30 cellular contexts compared by ENCODE assay signal in genomic region chr10:9015005-9015404, GRCh38.
DNase-seq lines count a peak whose midpoint lies in the region; ATAC-seq and TF ChIP-seq lines count a peak whose summit lies in the region.
"Had no signal": no experiment of that assay in that cellular context is flagged by ENCODE, and none has a peak within 500 bp of the region (broad histone marks: within the 10 kb centered on the region; RNA-seq: fewer than 3 reads in every experiment).

No MANE protein-coding gene starts in this region.

- TF ChIP-seq CTCF in fibroblast of mammary gland (conservative IDR thresholded peaks at IDR 0.05; ENCODE audit: control insufficient read depth, insufficient read depth, low read depth, low read length) (no peak), GM13977 (IDR thresholded peaks at IDR 0.05; ENCODE audit: extremely low read depth, insufficient read depth, missing control alignments) (no peak)

- in situ Hi-C loops in GM13977 (cut with MboI; ENCODE audit: low pct_unique_long_range_greater_than_20kb, low sequenced_read_pairs, unreplicated experiment) = no loop called here

- H3K4me3 ChIP-seq in CD4-positive, CD25-positive, alpha-beta regulatory T cell (ENCODE audit: low read depth, low read length) = peak overlapping the region; percentile 61
- H3K4me3 ChIP-seq in CD8-positive, alpha-beta memory T cell (ENCODE audit: low read length) = no peak overlapping the region
- no peak overlapping the region for H3K4me3 ChIP-seq in fibroblast of mammary gland (ENCODE audit: control insufficient read depth, low read depth, low read length)
- H3K4me3 ChIP-seq in H7 (ENCODE audit: insufficient read depth, low read depth, low read length) = no peak overlapping the region
- H3K4me3 ChIP-seq: BLaER1, coronary artery, GM23248, thyroid gland had no signal

- H3K36me3 ChIP-seq in CD4-positive, CD25-positive, alpha-beta regulatory T cell (ENCODE audit: control insufficient read depth, insufficient read depth, low read length) = no peaks in the 10 kb centered on the region
- no peaks in the 10 kb centered on the region for H3K36me3 ChIP-seq in CD8-positive, alpha-beta memory T cell (ENCODE audit: insufficient read depth, low read length)
- H3K36me3 ChIP-seq in H7 (replicated peaks; ENCODE audit: control insufficient read depth, insufficient read depth, low read length) = no peaks in the 10 kb centered on the region
- H3K36me3 ChIP-seq: BLaER1, thyroid gland had no signal

- peak overlapping the region; percentile 61 for H3K27ac ChIP-seq in CD4-positive, CD25-positive, alpha-beta regulatory T cell (ENCODE audit: insufficient read depth, low read length, poor library complexity, severe bottlenecking)
- H3K27ac ChIP-seq in CD8-positive, alpha-beta memory T cell (ENCODE audit: low read depth, low read length) = peak overlapping the region; percentile 1
- H3K27ac ChIP-seq: BLaER1, coronary artery, GM23248, thyroid gland had no signal

- no peaks in the 10 kb centered on the region for H3K27me3 ChIP-seq in CD4-positive, CD25-positive, alpha-beta regulatory T cell (ENCODE audit: control insufficient read depth, insufficient read depth, low read length)
- H3K27me3 ChIP-seq in CD8-positive, alpha-beta memory T cell (ENCODE audit: insufficient read depth, low read length, poor library complexity, severe bottlenecking) = no peaks in the 10 kb centered on the region
- H3K27me3 ChIP-seq in H7 (ENCODE audit: control insufficient read depth, insufficient read depth, low read length) = no peaks in the 10 kb centered on the region
- H3K27me3 ChIP-seq: BLaER1, thyroid gland had no signal

- no peak for DNase-seq in CD4-positive, CD25-positive, alpha-beta regulatory T cell
- DNase-seq in CD8-positive, alpha-beta memory T cell = no peak
- DNase-seq in activated T-helper 2 cell treated with anti-CD3 and anti-CD28 coated beads, Interferon-gamma antibody, Interleukin-2, Interleukin-4, amounts not matched to agents 10 μg/mL and 5 μg/mL and 100 μg/mL, durations not matched to agents 14 hours and 24 hours and 36 hours (ENCODE audit: low spot score) = no peak
- peak; percentile 37 for DNase-seq in fibroblast of mammary gland (ENCODE audit: low read depth)
- no peak for DNase-seq in H7
- DNase-seq in NCI-H2196 (lab: John Stamatoyannopoulos, UW; ENCODE audit: unreplicated experiment) = no peak
- DNase-seq in GM13977 (ENCODE audit: low spot score) = no peak
- DNase-seq: activated CD4-positive, alpha-beta T cell treated with anti-CD3 and anti-CD28 coated beads for 1 hour; activated naive CD4-positive, alpha-beta T cell treated with anti-CD3 and anti-CD28 coated beads, Interleukin-2, amount 50 U/mL, for 16 hours; aorta; caudate nucleus; DMS79 treated with DMSO at 0.1 percent for 48 hours; effector CD8-positive, alpha-beta T cell; GF-D8; GM23248; head of caudate nucleus; HFFc6; Kasumi-1; MV-4-11; naive thymus-derived CD8-positive, alpha-beta T cell; NCI-H1436; NCI-H2081 treated with DMSO at 0.1 percent for 48 hours; NCI-H226; right cardiac atrium; stimulated activated CD4-positive, alpha-beta T cell treated with anti-CD3 and anti-CD28 coated beads, Interleukin-2, amount 100 ng/mL, for 24 hours; thyroid gland had no signal

- ATAC-seq in CD4-positive, CD25-positive, alpha-beta regulatory T cell (ENCODE audit: low read depth in 2 of 2) = no peak
- ATAC-seq: naive thymus-derived CD8-positive, alpha-beta T cell; right cardiac atrium; Right ventricle myocardium inferior; SK-N-SH treated with all-trans-retinoic acid at 6 μM for 48 hours had no signal

- no peaks in the 10 kb centered on the region for H3K36me3 Mint-ChIP-seq in CD4-positive, CD25-positive, alpha-beta regulatory T cell
- peaks cover 0 to 2% (median 0%) of the 10 kb centered on the region in 3 donors for H3K36me3 Mint-ChIP-seq in CD8-positive, alpha-beta memory T cell
- peaks cover 49% of the 10 kb centered on the region for H3K36me3 Mint-ChIP-seq in activated T-helper 2 cell treated with anti-CD3 and anti-CD28 coated beads, Interferon-gamma antibody, Interleukin-2, Interleukin-4, amounts not matched to agents 10 μg/mL and 5 μg/mL and 100 μg/mL, durations not matched to agents 14 hours and 24 hours and 36 hours (ENCODE audit: low read depth)
- H3K36me3 Mint-ChIP-seq: naive thymus-derived CD8-positive, alpha-beta T cell had no signal

- peaks cover 10 to 26% (median 16%) of the 10 kb centered on the region in 4 donors for H3K4me1 Mint-ChIP-seq in CD4-positive, CD25-positive, alpha-beta regulatory T cell
- H3K4me1 Mint-ChIP-seq in CD8-positive, alpha-beta memory T cell = peaks cover 4 to 21% (median 4%) of the 10 kb centered on the region in 3 donors
- peaks cover 65% of the 10 kb centered on the region for H3K4me1 Mint-ChIP-seq in activated T-helper 2 cell treated with anti-CD3 and anti-CD28 coated beads, Interferon-gamma antibody, Interleukin-2, Interleukin-4, amounts not matched to agents 10 μg/mL and 5 μg/mL and 100 μg/mL, durations not matched to agents 14 hours and 24 hours and 36 hours (ENCODE audit: low read depth)

- peak overlapping the region in 1 of 3 donors; percentile 8 for H3K27ac Mint-ChIP-seq in CD4-positive, CD25-positive, alpha-beta regulatory T cell
- H3K27ac Mint-ChIP-seq in CD8-positive, alpha-beta memory T cell = peak overlapping the region in 5 of 8 donors; percentile 34 to 92 (median 38)
- peak overlapping the region; percentile 93 for H3K27ac Mint-ChIP-seq in activated T-helper 2 cell treated with anti-CD3 and anti-CD28 coated beads, Interferon-gamma antibody, Interleukin-2, Interleukin-4, amounts not matched to agents 10 μg/mL and 5 μg/mL and 100 μg/mL, durations not matched to agents 14 hours and 24 hours and 36 hours
- H3K27ac Mint-ChIP-seq: HFFc6 had no signal

- H3K9me3 ChIP-seq in CD4-positive, CD25-positive, alpha-beta regulatory T cell (ENCODE audit: control insufficient read depth in 2 of 2, low read length in 2 of 2) = no peaks in the 10 kb centered on the region
- H3K9me3 ChIP-seq in CD8-positive, alpha-beta memory T cell (ENCODE audit: low read length) = no peaks in the 10 kb centered on the region
- H3K9me3 ChIP-seq: BLaER1, thyroid gland had no signal

- POLR2A ChIA-PET in CD8-positive, alpha-beta memory T cell (lab: Charles Lee) = no interaction called here

- peaks cover 0 to 3% (median 0%) of the 10 kb centered on the region in 7 donors for H3K9me3 Mint-ChIP-seq in CD4-positive, CD25-positive, alpha-beta regulatory T cell
- no peaks in the 10 kb centered on the region for H3K9me3 Mint-ChIP-seq in CD8-positive, alpha-beta memory T cell
- H3K9me3 Mint-ChIP-seq in activated T-helper 2 cell treated with anti-CD3 and anti-CD28 coated beads, Interferon-gamma antibody, Interleukin-2, Interleukin-4, amounts not matched to agents 10 μg/mL and 5 μg/mL and 100 μg/mL, durations not matched to agents 14 hours and 24 hours and 36 hours = peaks cover 7% of the 10 kb centered on the region

- peak overlapping the region in 2 of 4 donors; percentile 11 to 56 for H3K4me3 Mint-ChIP-seq in CD4-positive, CD25-positive, alpha-beta regulatory T cell
- peak overlapping the region in 4 of 7 donors; percentile 13 to 63 (median 50) for H3K4me3 Mint-ChIP-seq in CD8-positive, alpha-beta memory T cell
- H3K4me3 Mint-ChIP-seq in activated T-helper 2 cell treated with anti-CD3 and anti-CD28 coated beads, Interferon-gamma antibody, Interleukin-2, Interleukin-4, amounts not matched to agents 10 μg/mL and 5 μg/mL and 100 μg/mL, durations not matched to agents 14 hours and 24 hours and 36 hours (ENCODE audit: low read depth) = peak overlapping the region; percentile 69
- H3K4me3 Mint-ChIP-seq: HFFc6 had no signal

- H3K27me3 Mint-ChIP-seq in CD4-positive, CD25-positive, alpha-beta regulatory T cell = no peaks in the 10 kb centered on the region
- peaks cover 11 to 19% of the 10 kb centered on the region in 2 donors for H3K27me3 Mint-ChIP-seq in CD8-positive, alpha-beta memory T cell
- no peaks in the 10 kb centered on the region for H3K27me3 Mint-ChIP-seq in activated T-helper 2 cell treated with anti-CD3 and anti-CD28 coated beads, Interferon-gamma antibody, Interleukin-2, Interleukin-4, amounts not matched to agents 10 μg/mL and 5 μg/mL and 100 μg/mL, durations not matched to agents 14 hours and 24 hours and 36 hours (ENCODE audit: low read depth)

- intact Hi-C loops in activated T-helper 2 cell treated with anti-CD3 and anti-CD28 coated beads, Interferon-gamma antibody, Interleukin-2, Interleukin-4, amounts not matched to agents 10 μg/mL and 5 μg/mL and 100 μg/mL, durations not matched to agents 14 hours and 24 hours and 36 hours (cut with micrococcal nuclease) = loop anchor here (5.0 to 10.0 kb wide), 3 partner anchors 650 to 948 kb away; no protein-coding TSS in a partner anchor

- CTCF ChIA-PET in CD8-positive, alpha-beta memory T cell (lab: Charles Lee) = no interaction called here

- H3K4me1 ChIP-seq in CD4-positive, CD25-positive, alpha-beta regulatory T cell (ENCODE audit: control insufficient read depth, insufficient read depth, low read length, poor library complexity, severe bottlenecking) = peaks cover 6% of the 10 kb centered on the region
- peaks cover 5% of the 10 kb centered on the region for H3K4me1 ChIP-seq in CD8-positive, alpha-beta memory T cell (ENCODE audit: insufficient read depth, low read length)
- H3K4me1 ChIP-seq: BLaER1, thyroid gland had no signal
